In the genomic region with DNA sequence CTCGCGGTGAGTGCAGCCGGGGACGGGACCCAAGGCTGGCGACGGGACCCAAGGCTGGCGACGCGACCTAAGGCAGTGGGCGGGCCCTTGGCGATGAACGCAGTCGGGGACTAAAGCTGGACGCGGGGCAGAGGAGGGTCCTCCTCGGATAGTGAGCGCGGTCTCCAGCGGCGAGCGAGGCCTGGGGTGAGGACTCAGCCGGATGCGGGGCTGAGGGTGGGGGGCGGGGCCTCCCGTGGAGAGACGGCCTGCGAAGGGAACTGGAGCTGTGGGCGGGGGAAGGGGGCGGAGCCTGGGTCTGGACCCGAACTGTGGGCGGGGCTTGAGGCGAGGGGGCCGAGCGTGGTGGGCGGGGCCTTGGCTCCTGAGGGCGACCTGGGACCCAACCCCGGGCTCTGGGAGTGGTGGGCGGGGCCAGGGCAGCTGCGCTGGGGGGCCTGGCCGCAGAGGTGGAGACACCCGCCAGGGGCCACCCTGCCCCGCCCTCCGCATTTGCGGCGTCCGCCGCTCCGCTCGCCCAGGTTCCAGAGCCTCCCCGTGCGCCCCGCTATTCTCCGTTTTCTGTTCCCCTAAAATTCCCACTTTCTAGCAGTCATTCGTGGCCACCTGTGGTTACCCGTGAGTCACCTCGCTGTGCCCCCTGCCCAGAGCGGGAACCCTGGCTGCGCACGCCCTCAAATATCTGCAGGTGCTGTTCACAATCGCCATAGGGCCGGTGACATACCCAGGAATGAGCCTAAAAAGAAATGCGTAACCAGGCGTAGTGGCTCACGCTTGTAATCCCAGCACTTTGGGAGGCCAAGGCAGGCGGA, we compare ENCODE assay signal across 8 cellular contexts. TPM values are rescaled to one million over a fixed set of nuclear protein-coding genes. Genes with fewer than 3 reads are reported as not detected.
DNase-seq lines count a peak whose midpoint lies in the region; ATAC-seq and TF ChIP-seq lines count a peak whose summit lies in the region.

No MANE protein-coding gene starts in this region.

- peak; percentile 71 for DNase-seq in DMS153 (lab: John Stamatoyannopoulos, UW)
- DNase-seq in PC-3 = peak; percentile 95
- DNase-seq in activated T-cell treated with anti-CD3 and anti-CD28 coated beads, Interleukin-2, amount 50 U/mL, for 24 hours = peak; percentile 100
- DNase-seq in erythroblast (lab: John Stamatoyannopoulos, UW) = peak; percentile 95 to 96
- DNase-seq in stimulated activated CD8-positive, alpha-beta memory T cell treated with anti-CD3 and anti-CD28 coated beads, Interleukin-4, amount 100 ng/mL, for 24 hours (ENCODE audit: low read depth) = peak; percentile 100

- H3K4me1 ChIP-seq in PC-3 (ENCODE audit: insufficient read depth, low read length) (no peaks in the 10 kb centered on the region), mucosa of rectum (ENCODE audit: control insufficient read depth in 2 of 2, insufficient read depth in 2 of 2, low read length in 2 of 2) (peaks cover 14 to 17% of the 10 kb centered on the region in 2 donors)

- H3K9me3 ChIP-seq in PC-3 (ENCODE audit: low read length) (no peaks in the 10 kb centered on the region), mucosa of rectum (ENCODE audit: control insufficient read depth in 2 of 2, low read length in 2 of 2) (no peaks in the 10 kb centered on the region)

- H3K36me3 ChIP-seq in PC-3 (ENCODE audit: low read depth, low read length) (no peaks in the 10 kb centered on the region), mucosa of rectum (ENCODE audit: control insufficient read depth in 2 of 2, insufficient read depth in 2 of 2, low read length in 2 of 2) (no peaks in the 10 kb centered on the region)

- H3K4me3 Mint-ChIP-seq in activated T-cell treated with anti-CD3 and anti-CD28 coated beads, Interleukin-2, amount 50 U/mL, for 24 hours = peak overlapping the region; percentile 84

- no peak for TF ChIP-seq EP300 in Ishikawa (IDR thresholded peaks at IDR 0.05; ENCODE audit: borderline replicate concordance)

- peak overlapping the region; percentile 90 for H2AFZ ChIP-seq in PC-3 (ENCODE audit: low read length)

- H3K27ac Mint-ChIP-seq in activated T-cell treated with anti-CD3 and anti-CD28 coated beads, Interleukin-2, amount 50 U/mL, for 24 hours = peak overlapping the region; percentile 96

- CTCF ChIA-PET in PC-3 (lab: Charles Lee) = interaction anchor here (0.9 kb wide), 2 partner anchors 50 to 209 kb away, joined by 4 to 8 read pairs; no protein-coding TSS in a partner anchor

- TF ChIP-seq CTCF in PC-3 (conservative IDR thresholded peaks at IDR 0.05; ENCODE audit: low read depth, low read length) = no peak

- H3K27me3 Mint-ChIP-seq in activated T-cell treated with anti-CD3 and anti-CD28 coated beads, Interleukin-2, amount 50 U/mL, for 24 hours = no peaks in the 10 kb centered on the region

- no peaks in the 10 kb centered on the region for H3K9me3 Mint-ChIP-seq in activated T-cell treated with anti-CD3 and anti-CD28 coated beads, Interleukin-2, amount 50 U/mL, for 24 hours

- peak overlapping the region; percentile 95 for H3K4me2 ChIP-seq in PC-3 (ENCODE audit: low read length)

- H3K9me2 ChIP-seq in PC-3 (replicated peaks; ENCODE audit: low read length) = no peaks in the 10 kb centered on the region

- H3K79me2 ChIP-seq in PC-3 (ENCODE audit: low read length) = peaks cover 41% of the 10 kb centered on the region

- peaks cover 9% of the 10 kb centered on the region for H3K36me3 Mint-ChIP-seq in activated T-cell treated with anti-CD3 and anti-CD28 coated beads, Interleukin-2, amount 50 U/mL, for 24 hours (ENCODE audit: low read depth)

- H3K4me3 ChIP-seq in PC-3 (ENCODE audit: low read length) = peak overlapping the region; percentile 92
- peak overlapping the region; percentile 80 to 89 for H3K4me3 ChIP-seq in mucosa of rectum (ENCODE audit: low read length in 2 of 2)

- H3K9ac ChIP-seq in PC-3 (ENCODE audit: low read length) (peak overlapping the region; percentile 85), mucosa of rectum (ENCODE audit: low read depth in 1 of 2, low read length in 2 of 2) (peak overlapping the region; percentile 83 to 92)

- H3K27me3 ChIP-seq in PC-3 (ENCODE audit: low read length) = no peaks in the 10 kb centered on the region
- no peaks in the 10 kb centered on the region for H3K27me3 ChIP-seq in mucosa of rectum (ENCODE audit: control insufficient read depth in 2 of 2, insufficient read depth in 2 of 2, low read length in 2 of 2)

- TF ChIP-seq POLR2A in erythroblast (IDR thresholded peaks at IDR 0.05; ENCODE audit: low read length) = peak; percentile 47

- POLR2A ChIA-PET in PC-3 (lab: Charles Lee; ENCODE audit: unreplicated experiment) = interaction anchor here (0.6 to 0.7 kb wide), 4 partner anchors 13 to 214 kb away, joined by 3 to 9 read pairs (median 4); a partner anchor contains a TSS

- BruUV-seq in PC-3 (replicated peaks; lab: Mats Ljungman, UMichigan) = no TSS peak

- ATAC-seq in GM21576 (IDR thresholded peaks at IDR 0.05; ENCODE audit: unreplicated experiment) = peak; percentile 51
- ATAC-seq in PC-3 = peak; percentile 78

- intact Hi-C loops in PC-3 (cut with micrococcal nuclease) = loop anchor here (2.0 kb wide), 1 partner anchor 17 kb away; no protein-coding TSS in a partner anchor

- H4K20me1 ChIP-seq in PC-3 (ENCODE audit: low read length) = peaks cover 9% of the 10 kb centered on the region; the same call in 1 of the 2 replicates

- no peak for TF ChIP-seq RAD21 in Ishikawa (IDR thresholded peaks at IDR 0.05; ENCODE audit: low read depth)

- H3K27ac ChIP-seq in PC-3 (ENCODE audit: low read length) (peak overlapping the region; percentile 71), mucosa of rectum (ENCODE audit: low read depth in 2 of 2, low read length in 2 of 2) (peak overlapping the region; percentile 99 to 100)

- H3F3A ChIP-seq in PC-3 (ENCODE audit: low read length, unreplicated experiment) = no peaks in the 10 kb centered on the region

- H3K4me1 Mint-ChIP-seq in activated T-cell treated with anti-CD3 and anti-CD28 coated beads, Interleukin-2, amount 50 U/mL, for 24 hours (ENCODE audit: low read depth) = peaks cover 44% of the 10 kb centered on the region

TF ChIP-seq in Ishikawa, 13 proteins besides CTCF, POLR2A, EP300 and RAD21:
- TF ChIP-seq TEAD4 (IDR thresholded peaks at IDR 0.05) (peak; percentile 50), YY1 (IDR thresholded peaks at IDR 0.05; ENCODE audit: low read depth) (peak; percentile 47), TAF1 (IDR thresholded peaks at IDR 0.05; ENCODE audit: low read depth) (peak; percentile 15; the same call in 1 of the 2 replicates), ZBTB7A (IDR thresholded peaks at IDR 0.05; ENCODE audit: low read depth) (peak; percentile 70; the same call in 1 of the 2 replicates), CREB1 (IDR thresholded peaks at IDR 0.05; ENCODE audit: low read depth) (peak; percentile 33; the same call in 1 of the 2 replicates), NFIC (IDR thresholded peaks at IDR 0.05) (no peak)
- TF ChIP-seq, protein P1, sequence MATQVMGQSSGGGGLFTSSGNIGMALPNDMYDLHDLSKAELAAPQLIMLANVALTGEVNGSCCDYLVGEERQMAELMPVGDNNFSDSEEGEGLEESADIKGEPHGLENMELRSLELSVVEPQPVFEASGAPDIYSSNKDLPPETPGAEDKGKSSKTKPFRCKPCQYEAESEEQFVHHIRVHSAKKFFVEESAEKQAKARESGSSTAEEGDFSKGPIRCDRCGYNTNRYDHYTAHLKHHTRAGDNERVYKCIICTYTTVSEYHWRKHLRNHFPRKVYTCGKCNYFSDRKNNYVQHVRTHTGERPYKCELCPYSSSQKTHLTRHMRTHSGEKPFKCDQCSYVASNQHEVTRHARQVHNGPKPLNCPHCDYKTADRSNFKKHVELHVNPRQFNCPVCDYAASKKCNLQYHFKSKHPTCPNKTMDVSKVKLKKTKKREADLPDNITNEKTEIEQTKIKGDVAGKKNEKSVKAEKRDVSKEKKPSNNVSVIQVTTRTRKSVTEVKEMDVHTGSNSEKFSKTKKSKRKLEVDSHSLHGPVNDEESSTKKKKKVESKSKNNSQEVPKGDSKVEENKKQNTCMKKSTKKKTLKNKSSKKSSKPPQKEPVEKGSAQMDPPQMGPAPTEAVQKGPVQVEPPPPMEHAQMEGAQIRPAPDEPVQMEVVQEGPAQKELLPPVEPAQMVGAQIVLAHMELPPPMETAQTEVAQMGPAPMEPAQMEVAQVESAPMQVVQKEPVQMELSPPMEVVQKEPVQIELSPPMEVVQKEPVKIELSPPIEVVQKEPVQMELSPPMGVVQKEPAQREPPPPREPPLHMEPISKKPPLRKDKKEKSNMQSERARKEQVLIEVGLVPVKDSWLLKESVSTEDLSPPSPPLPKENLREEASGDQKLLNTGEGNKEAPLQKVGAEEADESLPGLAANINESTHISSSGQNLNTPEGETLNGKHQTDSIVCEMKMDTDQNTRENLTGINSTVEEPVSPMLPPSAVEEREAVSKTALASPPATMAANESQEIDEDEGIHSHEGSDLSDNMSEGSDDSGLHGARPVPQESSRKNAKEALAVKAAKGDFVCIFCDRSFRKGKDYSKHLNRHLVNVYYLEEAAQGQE (IDR thresholded peaks at IDR 0.05; ENCODE audit: low read depth) = no peak
- TF ChIP-seq, protein P2, sequence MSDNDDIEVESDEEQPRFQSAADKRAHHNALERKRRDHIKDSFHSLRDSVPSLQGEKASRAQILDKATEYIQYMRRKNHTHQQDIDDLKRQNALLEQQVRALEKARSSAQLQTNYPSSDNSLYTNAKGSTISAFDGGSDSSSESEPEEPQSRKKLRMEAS (IDR thresholded peaks at IDR 0.05) = peak; percentile 70

RNA-seq across cellular contexts. Expression of a gene that starts 0.5 kb away (rescaled TPM):
- 55.8 and 86.1 TPM in 2 replicates for total RNA-seq in PC-3 (2014; rRNA removed)

RNA-seq across cellular contexts. Expression of a gene that starts 13.2 kb away (rescaled TPM):
- 56.0 and 62.0 TPM in 2 replicates for total RNA-seq in PC-3 (2014; rRNA removed)

RNA-seq across cellular contexts. Expression of a gene that starts 53.0 kb away (rescaled TPM):
- total RNA-seq in PC-3 (2014; rRNA removed) = 104 and 119 TPM in 2 replicates

Comparison
In these comparisons a context has a peak if more than half of its experiments do, and no peak if none do; other contexts are left out.
1. Peak in every context shown above with its lines: DNase-seq, ATAC-seq, H3K4me3 ChIP-seq and H3K27ac ChIP-seq.